1 cellular context compared by ENCODE assay signal in the genomic region with DNA sequence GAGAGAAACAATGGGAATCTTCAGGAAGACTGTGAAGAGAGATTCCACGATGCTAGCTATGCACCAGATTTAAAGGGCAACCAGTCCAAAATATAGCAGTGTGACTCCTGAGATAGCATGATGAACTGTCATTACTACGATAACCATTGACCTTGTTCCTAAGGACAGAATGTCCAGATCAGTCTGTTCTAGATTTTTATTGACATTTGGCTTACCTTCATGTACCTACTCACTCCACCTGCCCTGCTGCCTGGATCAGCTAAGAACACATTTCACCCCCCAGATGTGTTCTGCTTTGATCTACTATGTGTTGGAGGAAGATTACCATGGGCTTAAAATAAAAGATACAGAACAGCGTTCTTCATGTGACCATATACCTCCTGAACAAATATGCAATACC.
TF ChIP-seq lines count a peak whose summit lies in the region.

No MANE protein-coding gene starts in this region.

TF ChIP-seq in WTC11, 78 proteins besides CTCF, POLR2A, EP300 and RAD21:
- TF ChIP-seq, protein P1, sequence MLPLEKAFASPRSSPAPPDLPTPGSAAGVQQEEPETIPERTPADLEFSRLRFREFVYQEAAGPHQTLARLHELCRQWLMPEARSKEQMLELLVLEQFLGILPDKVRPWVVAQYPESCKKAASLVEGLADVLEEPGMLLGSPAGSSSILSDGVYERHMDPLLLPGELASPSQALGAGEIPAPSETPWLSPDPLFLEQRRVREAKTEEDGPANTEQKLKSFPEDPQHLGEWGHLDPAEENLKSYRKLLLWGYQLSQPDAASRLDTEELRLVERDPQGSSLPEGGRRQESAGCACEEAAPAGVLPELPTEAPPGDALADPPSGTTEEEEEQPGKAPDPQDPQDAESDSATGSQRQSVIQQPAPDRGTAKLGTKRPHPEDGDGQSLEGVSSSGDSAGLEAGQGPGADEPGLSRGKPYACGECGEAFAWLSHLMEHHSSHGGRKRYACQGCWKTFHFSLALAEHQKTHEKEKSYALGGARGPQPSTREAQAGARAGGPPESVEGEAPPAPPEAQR (CRISPR knock-in tag; IDR thresholded peaks at IDR 0.05), result no peak
- TF ChIP-seq ZNF219 (CRISPR knock-in tag; IDR thresholded peaks at IDR 0.05; ENCODE audit: borderline replicate concordance), result no peak
- TF ChIP-seq, protein P2, sequence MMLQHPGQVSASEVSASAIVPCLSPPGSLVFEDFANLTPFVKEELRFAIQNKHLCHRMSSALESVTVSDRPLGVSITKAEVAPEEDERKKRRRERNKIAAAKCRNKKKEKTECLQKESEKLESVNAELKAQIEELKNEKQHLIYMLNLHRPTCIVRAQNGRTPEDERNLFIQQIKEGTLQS (CRISPR knock-in tag; conservative IDR thresholded peaks at IDR 0.05), result no peak
- TF ChIP-seq, protein P3, sequence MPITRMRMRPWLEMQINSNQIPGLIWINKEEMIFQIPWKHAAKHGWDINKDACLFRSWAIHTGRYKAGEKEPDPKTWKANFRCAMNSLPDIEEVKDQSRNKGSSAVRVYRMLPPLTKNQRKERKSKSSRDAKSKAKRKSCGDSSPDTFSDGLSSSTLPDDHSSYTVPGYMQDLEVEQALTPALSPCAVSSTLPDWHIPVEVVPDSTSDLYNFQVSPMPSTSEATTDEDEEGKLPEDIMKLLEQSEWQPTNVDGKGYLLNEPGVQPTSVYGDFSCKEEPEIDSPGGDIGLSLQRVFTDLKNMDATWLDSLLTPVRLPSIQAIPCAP (CRISPR knock-in tag; IDR thresholded peaks at IDR 0.05), result no peak
- TF ChIP-seq, protein P4, sequence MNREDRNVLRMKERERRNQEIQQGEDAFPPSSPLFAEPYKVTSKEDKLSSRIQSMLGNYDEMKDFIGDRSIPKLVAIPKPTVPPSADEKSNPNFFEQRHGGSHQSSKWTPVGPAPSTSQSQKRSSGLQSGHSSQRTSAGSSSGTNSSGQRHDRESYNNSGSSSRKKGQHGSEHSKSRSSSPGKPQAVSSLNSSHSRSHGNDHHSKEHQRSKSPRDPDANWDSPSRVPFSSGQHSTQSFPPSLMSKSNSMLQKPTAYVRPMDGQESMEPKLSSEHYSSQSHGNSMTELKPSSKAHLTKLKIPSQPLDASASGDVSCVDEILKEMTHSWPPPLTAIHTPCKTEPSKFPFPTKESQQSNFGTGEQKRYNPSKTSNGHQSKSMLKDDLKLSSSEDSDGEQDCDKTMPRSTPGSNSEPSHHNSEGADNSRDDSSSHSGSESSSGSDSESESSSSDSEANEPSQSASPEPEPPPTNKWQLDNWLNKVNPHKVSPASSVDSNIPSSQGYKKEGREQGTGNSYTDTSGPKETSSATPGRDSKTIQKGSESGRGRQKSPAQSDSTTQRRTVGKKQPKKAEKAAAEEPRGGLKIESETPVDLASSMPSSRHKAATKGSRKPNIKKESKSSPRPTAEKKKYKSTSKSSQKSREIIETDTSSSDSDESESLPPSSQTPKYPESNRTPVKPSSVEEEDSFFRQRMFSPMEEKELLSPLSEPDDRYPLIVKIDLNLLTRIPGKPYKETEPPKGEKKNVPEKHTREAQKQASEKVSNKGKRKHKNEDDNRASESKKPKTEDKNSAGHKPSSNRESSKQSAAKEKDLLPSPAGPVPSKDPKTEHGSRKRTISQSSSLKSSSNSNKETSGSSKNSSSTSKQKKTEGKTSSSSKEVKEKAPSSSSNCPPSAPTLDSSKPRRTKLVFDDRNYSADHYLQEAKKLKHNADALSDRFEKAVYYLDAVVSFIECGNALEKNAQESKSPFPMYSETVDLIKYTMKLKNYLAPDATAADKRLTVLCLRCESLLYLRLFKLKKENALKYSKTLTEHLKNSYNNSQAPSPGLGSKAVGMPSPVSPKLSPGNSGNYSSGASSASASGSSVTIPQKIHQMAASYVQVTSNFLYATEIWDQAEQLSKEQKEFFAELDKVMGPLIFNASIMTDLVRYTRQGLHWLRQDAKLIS (CRISPR knock-in tag; IDR thresholded peaks at IDR 0.05; ENCODE audit: borderline replicate concordance), result no peak
- TF ChIP-seq, protein P5, sequence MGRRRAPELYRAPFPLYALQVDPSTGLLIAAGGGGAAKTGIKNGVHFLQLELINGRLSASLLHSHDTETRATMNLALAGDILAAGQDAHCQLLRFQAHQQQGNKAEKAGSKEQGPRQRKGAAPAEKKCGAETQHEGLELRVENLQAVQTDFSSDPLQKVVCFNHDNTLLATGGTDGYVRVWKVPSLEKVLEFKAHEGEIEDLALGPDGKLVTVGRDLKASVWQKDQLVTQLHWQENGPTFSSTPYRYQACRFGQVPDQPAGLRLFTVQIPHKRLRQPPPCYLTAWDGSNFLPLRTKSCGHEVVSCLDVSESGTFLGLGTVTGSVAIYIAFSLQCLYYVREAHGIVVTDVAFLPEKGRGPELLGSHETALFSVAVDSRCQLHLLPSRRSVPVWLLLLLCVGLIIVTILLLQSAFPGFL (CRISPR knock-in tag; IDR thresholded peaks at IDR 0.05; ENCODE audit: borderline replicate concordance), result no peak
